23 cellular contexts compared by ENCODE assay signal in the genomic region with DNA sequence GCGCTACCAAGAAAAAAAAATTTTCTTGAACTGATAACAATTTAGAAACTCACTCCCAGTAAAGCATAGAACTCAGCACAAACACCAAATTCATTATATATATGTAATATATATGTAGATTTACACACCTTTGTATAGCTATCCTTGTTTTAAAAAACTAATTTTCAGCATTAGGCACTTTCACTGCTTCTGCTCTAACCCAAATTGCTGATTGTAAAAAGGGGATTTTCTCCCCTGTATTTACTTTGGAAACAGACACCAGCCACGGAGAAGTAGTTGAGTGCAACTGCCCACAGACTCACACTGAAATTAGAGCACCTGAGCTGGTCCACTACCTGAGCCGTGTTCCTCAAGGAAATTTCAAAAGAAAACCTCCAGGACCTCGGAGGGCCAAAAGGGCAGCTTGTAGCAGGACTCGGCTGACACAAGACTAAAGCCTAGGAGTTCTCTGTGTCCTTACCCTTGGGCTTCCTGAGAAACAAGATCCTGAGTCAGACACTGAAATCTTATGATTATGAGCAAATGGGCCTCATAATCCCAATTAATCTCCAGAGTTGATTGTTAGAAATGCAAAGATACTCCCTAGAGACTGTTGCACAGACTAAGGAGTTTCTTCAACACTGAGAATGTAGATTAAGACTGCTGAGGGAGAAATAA.
DNase-seq lines count a peak whose midpoint lies in the region; FAIRE-seq and TF ChIP-seq lines count a peak whose summit lies in the region.
"Had no signal": no experiment of that assay in that cellular context is flagged by ENCODE, and none has a peak within 500 bp of the region (broad histone marks: within the 10 kb centered on the region; RNA-seq: fewer than 3 reads in every experiment).

No MANE protein-coding gene starts in this region.

- no peaks in the 10 kb centered on the region for H4K20me1 ChIP-seq in endothelial cell of umbilical vein (replicated peaks; ENCODE audit: control insufficient read depth, extremely low read depth, insufficient read depth, low read length)

- no peak for FAIRE-seq in endothelial cell of umbilical vein (lab: Jason Lieb, UNC)

- DNase-seq in D341Med (ENCODE audit: low spot score): peak; percentile 48
- DNase-seq in HT1080 (ENCODE audit: low read depth): peak; percentile 30
- no peak for DNase-seq in endothelial cell of umbilical vein (ENCODE audit: low read depth, low spot score)
- DNase-seq in retinal pigment epithelial cell (ENCODE audit: low read depth): peak; percentile 76
- no peak for DNase-seq in HUDEP-2 (lab: John Stamatoyannopoulos, UW; ENCODE audit: unreplicated experiment in 76 of 76)
- DNase-seq in MG63: no peak
- DNase-seq in left ventricle myocardium inferior: no peak
- DNase-seq in NCI-H1694 treated with DMSO at 0.1 percent for 48 hours (lab: John Stamatoyannopoulos, UW): no peak
- DNase-seq: activated CD4-positive, alpha-beta T cell treated with anti-CD3 and anti-CD28 coated beads, Interleukin-2, amount 10 ng/mL, durations not matched to agents 24 days and 14 days; activated naive CD4-positive, alpha-beta T cell treated with anti-CD3 and anti-CD28 coated beads, Interleukin-2, amount 50 U/mL, for 16 hours; C1 segment of cervical spinal cord; central memory CD4-positive, alpha-beta T cell; islet precursor cell; lower lobe of right lung; NCI-H2029; NCI-H774; Right ventricle myocardium superior; stomach; trophoblast cell had no signal

- no peaks in the 10 kb centered on the region for H3K9me1 ChIP-seq in endothelial cell of umbilical vein (replicated peaks; ENCODE audit: control insufficient read depth, extremely low read depth, insufficient read depth, low read length)

- no peak for TF ChIP-seq POLR2A in endothelial cell of umbilical vein (IDR thresholded peaks at IDR 0.05; ENCODE audit: low read depth, low read length)

- intact Hi-C loops in endothelial cell of umbilical vein (cut with micrococcal nuclease) (no loop called here), left ventricle myocardium inferior (cut with micrococcal nuclease) (no loop called here)

- H3K9me3 ChIP-seq in endothelial cell of umbilical vein (replicated peaks; ENCODE audit: control insufficient read depth, insufficient read depth, low read length): no peaks in the 10 kb centered on the region
- no peaks in the 10 kb centered on the region for H3K9me3 ChIP-seq in MG63
- no peaks in the 10 kb centered on the region for H3K9me3 ChIP-seq in left ventricle myocardium inferior (replicated peaks)
- H3K9me3 ChIP-seq: ascending aorta, gastroesophageal sphincter, lower lobe of right lung, stomach had no signal

- CTCF ChIA-PET in endothelial cell of umbilical vein (lab: Charles Lee): interaction anchor here (1.0 to 1.8 kb wide), 3 partner anchors 11 to 146 kb away, joined by 3 to 5 read pairs (median 4); no protein-coding TSS in a partner anchor

- H3K4me1 ChIP-seq in endothelial cell of umbilical vein (ENCODE audit: control insufficient read depth, extremely low read depth, insufficient read depth, low read length): peaks cover 66% of the 10 kb centered on the region
- peaks cover 23% of the 10 kb centered on the region for H3K4me1 ChIP-seq in left ventricle myocardium inferior

- peaks cover 20% of the 10 kb centered on the region for H3K79me2 ChIP-seq in endothelial cell of umbilical vein (ENCODE audit: control insufficient read depth, insufficient read depth, low read length)

- H3K27ac ChIP-seq in endothelial cell of umbilical vein (ENCODE audit: insufficient read depth, low read depth, low read length): peak overlapping the region; percentile 0
- H3K27ac ChIP-seq in left ventricle myocardium inferior (replicated peaks): no peak overlapping the region
- H3K27ac ChIP-seq: ascending aorta, gastroesophageal sphincter, lower lobe of right lung, neural progenitor cell, VCaP had no signal

- H3K4me2 ChIP-seq in endothelial cell of umbilical vein (ENCODE audit: insufficient read depth, low read length): no peak overlapping the region
- H3K4me2 ChIP-seq: neural progenitor cell had no signal

- no TSS peak for BruUV-seq in endothelial cell of umbilical vein (replicated peaks; lab: Mats Ljungman, UMichigan)

- H2AFZ ChIP-seq in endothelial cell of umbilical vein (ENCODE audit: low read depth, low read length): no peak overlapping the region
- H2AFZ ChIP-seq: neural progenitor cell had no signal

- POLR2A ChIA-PET in endothelial cell of umbilical vein (lab: Charles Lee): no interaction called here

- TF ChIP-seq CTCF in endothelial cell of umbilical vein (IDR thresholded peaks at IDR 0.05; ENCODE audit: extremely low read depth in 1 of 2, insufficient read depth in 1 of 2, low read depth in 1 of 2, low read length in 2 of 2) (no peak), retinal pigment epithelial cell (conservative IDR thresholded peaks at IDR 0.05; ENCODE audit: low read depth, low read length) (no peak), left ventricle myocardium inferior (IDR thresholded peaks at IDR 0.05; ENCODE audit: borderline replicate concordance) (no peak)

- H3K4me3 ChIP-seq in endothelial cell of umbilical vein (replicated peaks in 1 of 3; ENCODE audit: insufficient read depth in 1 of 3, low read depth in 1 of 3, low read length in 3 of 3): no peak overlapping the region
- H3K4me3 ChIP-seq in retinal pigment epithelial cell (ENCODE audit: low read length): no peak overlapping the region
- no peak overlapping the region for H3K4me3 ChIP-seq in MG63
- H3K4me3 ChIP-seq in left ventricle myocardium inferior: no peak overlapping the region
- H3K4me3 ChIP-seq: ascending aorta, gastroesophageal sphincter, lower lobe of right lung, neural progenitor cell, stomach had no signal

- no peaks in the 10 kb centered on the region for H3K27me3 ChIP-seq in endothelial cell of umbilical vein (ENCODE audit: control insufficient read depth in 2 of 2, insufficient read depth in 2 of 2, low read length in 2 of 2)
- H3K27me3 ChIP-seq in MG63: no peaks in the 10 kb centered on the region
- H3K27me3 ChIP-seq in left ventricle myocardium inferior (ENCODE audit: low read depth): no peaks in the 10 kb centered on the region
- H3K27me3 ChIP-seq: ascending aorta, gastroesophageal sphincter, neural progenitor cell, stomach had no signal

- dilution Hi-C loops in endothelial cell of umbilical vein (cut with MboI; ENCODE audit: extremely low pct_ligation_motif_present, low sequenced_read_pairs): no loop called here

- H3K36me3 ChIP-seq in endothelial cell of umbilical vein (ENCODE audit: control insufficient read depth in 2 of 2, extremely low read depth in 1 of 2, insufficient read depth in 2 of 2, low read length in 2 of 2) (no peaks in the 10 kb centered on the region), MG63 (no peaks in the 10 kb centered on the region), left ventricle myocardium inferior (no peaks in the 10 kb centered on the region)
- H3K36me3 ChIP-seq: ascending aorta, gastroesophageal sphincter, lower lobe of right lung, neural progenitor cell, stomach had no signal

- H3K9ac ChIP-seq in endothelial cell of umbilical vein (replicated peaks; ENCODE audit: extremely low read depth, insufficient read depth, low read length): no peak overlapping the region
- H3K9ac ChIP-seq: neural progenitor cell had no signal

TF ChIP-seq in endothelial cell of umbilical vein, 7 proteins besides CTCF, POLR2A, EP300 and RAD21:
- no peak for TF ChIP-seq POLR2AphosphoS5 (IDR thresholded peaks at IDR 0.05; ENCODE audit: insufficient read depth, low read depth, low read length)

Comparison
In these comparisons a context has a peak if more than half of its experiments do, and no peak if none do; other contexts are left out.
1. DNase-seq: peak in D341Med (single experiment), HT1080 (single experiment) and retinal pigment epithelial cell (single experiment); none in endothelial cell of umbilical vein (single experiment), HUDEP-2 (0 of 76), MG63 (single experiment), left ventricle myocardium inferior (single experiment) and NCI-H1694 treated with DMSO at 0.1 percent for 48 hours (single experiment).